Comparison of ENCODE assay signal across 15 cellular contexts in genomic region chr18:26356045-26356785, GRCh38.
A peak's percentile ranks its signal among the peaks of the same experiment; 100 is the strongest.
DNase-seq lines count a peak whose midpoint lies in the region; ATAC-seq and TF ChIP-seq lines count a peak whose summit lies in the region.
"Had no signal": no experiment of that assay in that cellular context is flagged by ENCODE, and none has a peak within 500 bp of the region (broad histone marks: within the 10 kb centered on the region; RNA-seq: fewer than 3 reads in every experiment).

No MANE protein-coding gene starts in this region.

- no TSS peak for BruUV-seq in PC-3 (replicated peaks; lab: Mats Ljungman, UMichigan)

- CTCF ChIA-PET in PC-3 (lab: Charles Lee): no interaction called here

- H3K27ac ChIP-seq in Karpas-422 (ENCODE audit: low read length) (peak overlapping the region; percentile 78), PC-3 (ENCODE audit: low read length) (no peak overlapping the region)
- H3K27ac ChIP-seq: BLaER1 treated with 17β-estradiol and CSF1 and Interleukin-3, amounts not matched to agents 10 nM and 100 nM; sigmoid colon had no signal

- intact Hi-C loops in PC-3 (cut with micrococcal nuclease): no loop called here

- H3K79me2 ChIP-seq in Karpas-422 (ENCODE audit: low read length) (peaks cover 57% of the 10 kb centered on the region), PC-3 (ENCODE audit: low read length) (no peaks in the 10 kb centered on the region)

- POLR2A ChIA-PET in PC-3 (lab: Charles Lee; ENCODE audit: unreplicated experiment): no interaction called here

- peak overlapping the region; percentile 50 for H3K4me2 ChIP-seq in Karpas-422 (ENCODE audit: low read depth, low read length, poor library complexity, severe bottlenecking)
- no peak overlapping the region for H3K4me2 ChIP-seq in PC-3 (ENCODE audit: low read length)
- H3K4me2 ChIP-seq: BLaER1 treated with 17β-estradiol and CSF1 and Interleukin-3, amounts not matched to agents 10 nM and 100 nM had no signal

- no peak overlapping the region for H3K4me3 ChIP-seq in Karpas-422 (ENCODE audit: low read length)
- no peak overlapping the region for H3K4me3 ChIP-seq in PC-3 (ENCODE audit: low read length)
- H3K4me3 ChIP-seq: BLaER1 treated with 17β-estradiol and CSF1 and Interleukin-3, amounts not matched to agents 10 nM and 100 nM; sigmoid colon had no signal

- no peaks in the 10 kb centered on the region for H3K27me3 ChIP-seq in Karpas-422 (ENCODE audit: low read length)
- no peaks in the 10 kb centered on the region for H3K27me3 ChIP-seq in PC-3 (ENCODE audit: low read length)
- H3K27me3 ChIP-seq: BLaER1 treated with 17β-estradiol and CSF1 and Interleukin-3, amounts not matched to agents 10 nM and 100 nM; sigmoid colon had no signal

- no peaks in the 10 kb centered on the region for H4K20me1 ChIP-seq in Karpas-422 (ENCODE audit: insufficient read depth, low read depth, low read length)
- no peaks in the 10 kb centered on the region for H4K20me1 ChIP-seq in PC-3 (ENCODE audit: low read length)

- no peak for DNase-seq in Karpas-422
- no peak for DNase-seq in PC-3
- DNase-seq in NCI-H1694 (lab: John Stamatoyannopoulos, UW): no peak
- DNase-seq in A172 (ENCODE audit: low spot score): no peak
- DNase-seq: activated naive CD4-positive, alpha-beta T cell treated with anti-CD3 and anti-CD28 coated beads, Interleukin-2, amount 50 U/mL, for 16 hours; EL; head of caudate nucleus; left colon; NCI-H510A; sigmoid colon had no signal

- H3K36me3 ChIP-seq in Karpas-422 (ENCODE audit: insufficient read depth, low read length) (peaks cover 34% of the 10 kb centered on the region), PC-3 (ENCODE audit: low read depth, low read length) (no peaks in the 10 kb centered on the region)

- H3K9me3 ChIP-seq in Karpas-422 (ENCODE audit: low read length) (no peaks in the 10 kb centered on the region), PC-3 (ENCODE audit: low read length) (no peaks in the 10 kb centered on the region)
- H3K9me3 ChIP-seq: sigmoid colon had no signal

- no peaks in the 10 kb centered on the region for H3F3A ChIP-seq in PC-3 (ENCODE audit: low read length, unreplicated experiment)

- peak; percentile 66 for ATAC-seq in GM18519 (IDR thresholded peaks at IDR 0.05; ENCODE audit: low FRiP score, unreplicated experiment)
- peak; percentile 78 for ATAC-seq in GM21381 (IDR thresholded peaks at IDR 0.05; ENCODE audit: unreplicated experiment)
- peak; percentile 72 for ATAC-seq in HG02938 (IDR thresholded peaks at IDR 0.05; ENCODE audit: unreplicated experiment)
- no peak for ATAC-seq in SK-N-SH treated with all-trans-retinoic acid at 6 μM for 48 hours
- ATAC-seq in PC-3: no peak
- ATAC-seq: left colon had no signal

- H3K4me1 ChIP-seq in Karpas-422 (ENCODE audit: low read length): peaks cover 44% of the 10 kb centered on the region
- H3K4me1 ChIP-seq in PC-3 (ENCODE audit: insufficient read depth, low read length): no peaks in the 10 kb centered on the region
- H3K4me1 ChIP-seq: BLaER1 treated with 17β-estradiol and CSF1 and Interleukin-3, amounts not matched to agents 10 nM and 100 nM; sigmoid colon had no signal

- no peak overlapping the region for H2AFZ ChIP-seq in Karpas-422 (ENCODE audit: low read length)
- no peak overlapping the region for H2AFZ ChIP-seq in PC-3 (ENCODE audit: low read length)

- H3K9ac ChIP-seq in Karpas-422 (ENCODE audit: low read length) (no peak overlapping the region), PC-3 (ENCODE audit: low read length) (no peak overlapping the region)
- H3K9ac ChIP-seq: BLaER1 treated with 17β-estradiol and CSF1 and Interleukin-3, amounts not matched to agents 10 nM and 100 nM had no signal

- H3K9me2 ChIP-seq in Karpas-422 (replicated peaks; ENCODE audit: insufficient read depth, low read length) (no peaks in the 10 kb centered on the region), PC-3 (replicated peaks; ENCODE audit: low read length) (no peaks in the 10 kb centered on the region)

- TF ChIP-seq CTCF in PC-3 (conservative IDR thresholded peaks at IDR 0.05; ENCODE audit: low read depth, low read length): no peak

TF ChIP-seq in SK-N-SH treated with all-trans-retinoic acid at 6 μM for 48 hours, 23 proteins besides CTCF, POLR2A, EP300 and RAD21:
- TF ChIP-seq OSR1 (CRISPR knock-in tag; IDR thresholded peaks at IDR 0.05) (no peak), ZFP30 (CRISPR knock-in tag; IDR thresholded peaks at IDR 0.05) (no peak), BACH2 (CRISPR knock-in tag; IDR thresholded peaks at IDR 0.05; ENCODE audit: borderline replicate concordance) (no peak), RARB (CRISPR knock-in tag; IDR thresholded peaks at IDR 0.05) (no peak), CSDC2 (CRISPR knock-in tag; IDR thresholded peaks at IDR 0.05) (no peak), TSHZ2 (CRISPR knock-in tag; IDR thresholded peaks at IDR 0.05) (no peak), CREB5 (CRISPR knock-in tag; IDR thresholded peaks at IDR 0.05; ENCODE audit: low read depth) (no peak), ZFP3 (CRISPR knock-in tag; IDR thresholded peaks at IDR 0.05) (no peak), ZNF8 (CRISPR knock-in tag; IDR thresholded peaks at IDR 0.05) (no peak), SNAI2 (CRISPR knock-in tag; IDR thresholded peaks at IDR 0.05) (no peak), ARNTL (CRISPR knock-in tag; IDR thresholded peaks at IDR 0.05; ENCODE audit: borderline replicate concordance, low read depth) (no peak), POU6F1 (CRISPR knock-in tag; IDR thresholded peaks at IDR 0.05; ENCODE audit: borderline replicate concordance, low read depth) (no peak)

Comparison
In these comparisons a context has a peak if more than half of its experiments do, and no peak if none do; other contexts are left out.
1. ATAC-seq: peak in GM18519 (single experiment), GM21381 (single experiment) and HG02938 (single experiment); none in SK-N-SH treated with all-trans-retinoic acid at 6 μM for 48 hours (single experiment) and PC-3 (single experiment).